1 cellular context compared by ENCODE assay signal in genomic region chr21:33245289-33245918, GRCh38.
TF ChIP-seq lines count a peak whose summit lies in the region.

No MANE protein-coding gene starts in this region.

TF ChIP-seq in H1, 55 proteins besides CTCF, POLR2A, EP300 and RAD21:
- TF ChIP-seq KDM4A (IDR thresholded peaks at IDR 0.05; ENCODE audit: low read depth, low read length, severe bottlenecking) (no peak), NANOG (IDR thresholded peaks at IDR 0.05; ENCODE audit: insufficient read depth, low read depth, low read length, poor library complexity, severe bottlenecking) (peak; percentile 72), CTBP2 (IDR thresholded peaks at IDR 0.05; ENCODE audit: borderline replicate concordance, insufficient read depth, insufficient read length, low read length) (no peak), SAP30 (IDR thresholded peaks at IDR 0.05; ENCODE audit: insufficient read depth, insufficient replicate concordance, low read length) (no peak), HDAC2 (IDR thresholded peaks at IDR 0.05; ENCODE audit: borderline replicate concordance in 1 of 2, low read depth in 2 of 2, low read length in 2 of 2) (no peak)
